Comparison of ENCODE assay signal across 8 cellular contexts in genomic region chr16:57486858-57487834, GRCh38. TPM values are rescaled to one million over a fixed set of nuclear protein-coding genes. Genes with fewer than 3 reads are reported as not detected.
A peak's percentile ranks its signal among the peaks of the same experiment; 100 is the strongest.
DNase-seq lines count a peak whose midpoint lies in the region; ATAC-seq and TF ChIP-seq lines count a peak whose summit lies in the region.

No MANE protein-coding gene starts in this region.

- peaks cover 15% of the 10 kb centered on the region for H3K4me1 ChIP-seq in CD4-positive, CD25-positive, alpha-beta regulatory T cell (ENCODE audit: control insufficient read depth, insufficient read depth, low read length, poor library complexity, severe bottlenecking)
- H3K4me1 ChIP-seq in osteoblast (ENCODE audit: insufficient read depth, low read length): peaks cover 13% of the 10 kb centered on the region

- H3K27me3 ChIP-seq in CD4-positive, CD25-positive, alpha-beta regulatory T cell (ENCODE audit: control insufficient read depth, insufficient read depth, low read length): no peaks in the 10 kb centered on the region
- peaks cover 12% of the 10 kb centered on the region for H3K27me3 ChIP-seq in osteoblast (ENCODE audit: insufficient read depth, low read length)

- H2AFZ ChIP-seq in osteoblast (ENCODE audit: low read length): peak overlapping the region; percentile 96

- H3K79me2 ChIP-seq in osteoblast (ENCODE audit: insufficient read depth, low read length): no peaks in the 10 kb centered on the region

- no peak for ATAC-seq in CD4-positive, CD25-positive, alpha-beta regulatory T cell (ENCODE audit: low read depth in 2 of 2)
- ATAC-seq in GM21723 (IDR thresholded peaks at IDR 0.05; ENCODE audit: unreplicated experiment): no peak

- peaks cover 25% of the 10 kb centered on the region for H3K27me3 Mint-ChIP-seq in CD4-positive, CD25-positive, alpha-beta regulatory T cell
- peaks cover 42% of the 10 kb centered on the region for H3K27me3 Mint-ChIP-seq in dendritic cell treated with granulocyte-macrophage colony-stimulating factor and Interleukin-4, amounts not matched to agents 40 ng/mL and 50 ng/mL, for 4 days

- peak overlapping the region; percentile 69 to 87 (median 76) for H3K4me3 Mint-ChIP-seq in CD4-positive, CD25-positive, alpha-beta regulatory T cell
- peak overlapping the region; percentile 58 for H3K4me3 Mint-ChIP-seq in dendritic cell treated with granulocyte-macrophage colony-stimulating factor and Interleukin-4, amounts not matched to agents 40 ng/mL and 50 ng/mL, for 4 days

- H3K36me3 Mint-ChIP-seq in CD4-positive, CD25-positive, alpha-beta regulatory T cell: no peaks in the 10 kb centered on the region
- H3K36me3 Mint-ChIP-seq in dendritic cell treated with granulocyte-macrophage colony-stimulating factor and Interleukin-4, amounts not matched to agents 40 ng/mL and 50 ng/mL, for 4 days (ENCODE audit: low read depth): no peaks in the 10 kb centered on the region

- TF ChIP-seq CTCF in LNCaP clone FGC (IDR thresholded peaks at IDR 0.05; ENCODE audit: control insufficient read depth, extremely low read depth, insufficient read depth) (no peak), osteoblast (IDR thresholded peaks at IDR 0.05; ENCODE audit: extremely low read depth, low read depth, low read length) (no peak)

- peak overlapping the region; percentile 78 for H3K4me2 ChIP-seq in osteoblast (ENCODE audit: insufficient read depth, low read length)

- H3K9me3 ChIP-seq in CD4-positive, CD25-positive, alpha-beta regulatory T cell (ENCODE audit: control insufficient read depth in 2 of 2, low read length in 2 of 2): no peaks in the 10 kb centered on the region
- H3K9me3 ChIP-seq in osteoblast (ENCODE audit: low read depth, low read length): no peaks in the 10 kb centered on the region

- no peak overlapping the region for H3K27ac ChIP-seq in CD4-positive, CD25-positive, alpha-beta regulatory T cell (ENCODE audit: insufficient read depth, low read length, poor library complexity, severe bottlenecking)
- H3K27ac ChIP-seq in osteoblast (ENCODE audit: low read depth, low read length): no peak overlapping the region

- H3K9me3 Mint-ChIP-seq in CD4-positive, CD25-positive, alpha-beta regulatory T cell: peaks cover 0 to 2% (median 0%) of the 10 kb centered on the region in 7 donors
- H3K9me3 Mint-ChIP-seq in dendritic cell treated with granulocyte-macrophage colony-stimulating factor and Interleukin-4, amounts not matched to agents 40 ng/mL and 50 ng/mL, for 4 days: no peaks in the 10 kb centered on the region

- peaks cover 0 to 29% (median 9%) of the 10 kb centered on the region in 4 donors for H3K4me1 Mint-ChIP-seq in CD4-positive, CD25-positive, alpha-beta regulatory T cell
- H3K4me1 Mint-ChIP-seq in dendritic cell treated with granulocyte-macrophage colony-stimulating factor and Interleukin-4, amounts not matched to agents 40 ng/mL and 50 ng/mL, for 4 days (ENCODE audit: low read depth): peaks cover 17% of the 10 kb centered on the region

- H3K4me3 ChIP-seq in CD4-positive, CD25-positive, alpha-beta regulatory T cell (ENCODE audit: low read depth, low read length): no peak overlapping the region
- peak overlapping the region; percentile 36 for H3K4me3 ChIP-seq in LNCaP clone FGC (ENCODE audit: low read depth, low read length)
- H3K4me3 ChIP-seq in osteoblast (ENCODE audit: insufficient read depth, low read length): peak overlapping the region; percentile 86

- H3K36me3 ChIP-seq in CD4-positive, CD25-positive, alpha-beta regulatory T cell (ENCODE audit: control insufficient read depth, insufficient read depth, low read length): no peaks in the 10 kb centered on the region
- H3K36me3 ChIP-seq in osteoblast (ENCODE audit: insufficient read depth, low read length): no peaks in the 10 kb centered on the region

- intact Hi-C loops in dendritic cell treated with granulocyte-macrophage colony-stimulating factor and Interleukin-4, amounts not matched to agents 40 ng/mL and 50 ng/mL, for 4 days (cut with micrococcal nuclease): no loop called here

- H3K27ac Mint-ChIP-seq in CD4-positive, CD25-positive, alpha-beta regulatory T cell: peak overlapping the region; percentile 13 to 47 (median 43)
- H3K27ac Mint-ChIP-seq in dendritic cell treated with granulocyte-macrophage colony-stimulating factor and Interleukin-4, amounts not matched to agents 40 ng/mL and 50 ng/mL, for 4 days: no peak overlapping the region

- H4K20me1 ChIP-seq in osteoblast (ENCODE audit: insufficient read depth, low read length): no peaks in the 10 kb centered on the region

- DNase-seq in CD4-positive, CD25-positive, alpha-beta regulatory T cell: no peak
- DNase-seq in LNCaP clone FGC (ENCODE audit: low read depth): no peak
- DNase-seq in osteoblast (ENCODE audit: insufficient read length, low spot score, missing footprints): peak; percentile 83
- no peak for DNase-seq in NCI-H82 (lab: John Stamatoyannopoulos, UW)
- DNase-seq in NCI-H1436 treated with DMSO at 0.1 percent for 48 hours (lab: John Stamatoyannopoulos, UW): no peak
- DNase-seq in HT-29 (ENCODE audit: low spot score): no peak

RNA-seq across cellular contexts. Expression of gene DOK4, which starts 0.9 kb away (rescaled TPM):
- total RNA-seq in CD4-positive, CD25-positive, alpha-beta regulatory T cell: 1.8 TPM
- polyA plus RNA-seq in CD4-positive, CD25-positive, alpha-beta regulatory T cell: 1 to 10 TPM in 3 of 4 donors, under 1 TPM in 1; 0.99 to 1.4 (median 1.1) TPM
- 27.1 and 29.0 TPM in 2 replicates for total RNA-seq in osteoblast
- total RNA-seq in HT-29 (2014; rRNA removed; shearing (Covaris generic)): 118 and 122 TPM in 2 replicates

RNA-seq across cellular contexts. Expression of gene POLR2C, which starts 24.7 kb away (rescaled TPM):
- 79.8 TPM for total RNA-seq in CD4-positive, CD25-positive, alpha-beta regulatory T cell
- 10 to 100 TPM; 41.9 to 48.0 (median 45.3) TPM for polyA plus RNA-seq in CD4-positive, CD25-positive, alpha-beta regulatory T cell
- total RNA-seq in osteoblast: 95.2 and 97.8 TPM in 2 replicates
- total RNA-seq in HT-29 (2014; rRNA removed; shearing (Covaris generic)): 151 and 174 TPM in 2 replicates

RNA-seq across cellular contexts. Expression of gene COQ9, which starts 39.9 kb away (rescaled TPM):
- 18.5 TPM for total RNA-seq in CD4-positive, CD25-positive, alpha-beta regulatory T cell
- 10 to 100 TPM; 24.4 to 33.6 (median 27.8) TPM for polyA plus RNA-seq in CD4-positive, CD25-positive, alpha-beta regulatory T cell
- 38.6 and 39.8 TPM in 2 replicates for total RNA-seq in osteoblast
- 54.1 and 65.4 TPM in 2 replicates for total RNA-seq in HT-29 (2014; rRNA removed; shearing (Covaris generic))

RNA-seq across cellular contexts. Expression of gene CIAPIN1, which starts 40.0 kb away (rescaled TPM):
- 27.1 TPM for total RNA-seq in CD4-positive, CD25-positive, alpha-beta regulatory T cell
- 10 to 100 TPM; 49.2 to 56.5 (median 53.3) TPM for polyA plus RNA-seq in CD4-positive, CD25-positive, alpha-beta regulatory T cell
- 39.8 and 45.1 TPM in 2 replicates for total RNA-seq in osteoblast
- 44.3 and 46.4 TPM in 2 replicates for total RNA-seq in HT-29 (2014; rRNA removed; shearing (Covaris generic))

RNA-seq across cellular contexts. Expression of gene CCDC102A, which starts 49.2 kb away (rescaled TPM):
- 4.7 TPM for total RNA-seq in CD4-positive, CD25-positive, alpha-beta regulatory T cell
- 1 to 10 TPM; 1.9 to 4.0 (median 2.8) TPM for polyA plus RNA-seq in CD4-positive, CD25-positive, alpha-beta regulatory T cell
- 9.8 and 10.6 TPM in 2 replicates for total RNA-seq in osteoblast
- total RNA-seq in HT-29 (2014; rRNA removed; shearing (Covaris generic)): 7.6 and 7.7 TPM in 2 replicates

Comparison
In these comparisons a context has a peak if more than half of its experiments do, and no peak if none do; other contexts are left out.
1. RNA of gene DOK4, which starts 0.9 kb away (total RNA-seq): 118 to 122 TPM in HT-29 and 27.1 to 29.0 TPM in osteoblast; 1.8 TPM in CD4-positive, CD25-positive, alpha-beta regulatory T cell (single experiment); every median in the first group is over 10 times any median in the second.